Comparison of ENCODE assay signal across 8 cellular contexts in the genomic region with DNA sequence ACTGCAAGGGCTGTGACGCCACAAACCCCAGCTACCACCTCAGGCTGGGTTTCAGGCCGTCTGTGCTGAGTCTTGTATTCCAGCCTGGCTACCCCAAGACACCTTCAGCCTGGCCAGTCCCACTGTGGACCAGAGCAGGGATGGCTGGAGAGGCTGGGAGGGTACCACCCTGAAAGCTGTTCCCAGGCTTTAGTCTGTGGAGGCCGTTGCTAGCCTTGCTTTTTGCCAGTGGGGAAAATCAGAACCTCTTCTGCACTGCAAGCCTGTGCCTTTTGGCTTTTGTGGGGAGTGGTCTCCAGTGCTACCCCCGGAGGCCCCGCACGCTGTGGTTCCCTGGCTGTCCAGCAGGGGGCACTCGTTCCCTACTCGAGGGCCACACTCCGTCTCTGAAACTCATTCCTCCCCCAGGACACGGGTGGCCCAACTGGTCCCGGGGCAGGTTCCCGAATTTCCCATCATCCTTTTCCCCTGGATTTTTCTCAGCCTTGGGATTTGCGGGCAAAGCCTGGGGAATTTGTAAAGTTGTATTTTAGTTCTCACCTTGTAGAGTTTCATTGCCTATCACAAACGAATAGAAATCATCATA.
DNase-seq lines count a peak whose midpoint lies in the region; ATAC-seq, FAIRE-seq and TF ChIP-seq lines count a peak whose summit lies in the region.

No MANE protein-coding gene starts in this region.

- H3K4me3 ChIP-seq in WI38 (ENCODE audit: low read depth, low read length) (no peak overlapping the region), small intestine (ENCODE audit: low read depth in 1 of 2, low read length in 2 of 2) (no peak overlapping the region)

- TF ChIP-seq CTCF in 22Rv1 (IDR thresholded peaks at IDR 0.05) (peak; percentile 95), WI38 (IDR thresholded peaks at IDR 0.05; ENCODE audit: low read depth, low read length) (peak; percentile 96)

- DNase-seq in GM12891 (ENCODE audit: insufficient read length, low spot score): peak; percentile 46
- DNase-seq in pons (ENCODE audit: low spot score): peak; percentile 56
- no peak for DNase-seq in small intestine

- ATAC-seq in esophagus mucosa (peak; percentile 70), GM18520 (IDR thresholded peaks at IDR 0.05; ENCODE audit: unreplicated experiment) (no peak), GM19035 (IDR thresholded peaks at IDR 0.05; ENCODE audit: unreplicated experiment) (no peak)

- FAIRE-seq in GM12891 (lab: Jason Lieb, UNC) (no peak), small intestine (lab: Jason Lieb, UNC) (no peak)

- H3K27ac ChIP-seq in 22Rv1 (peak overlapping the region; percentile 63), small intestine (ENCODE audit: low read depth in 1 of 2, low read length in 1 of 2) (no peak overlapping the region)

- no peaks in the 10 kb centered on the region for H3K9me3 ChIP-seq in small intestine (ENCODE audit: control insufficient read depth, low read depth)

- TF ChIP-seq POLR2A in GM12891 (IDR thresholded peaks at IDR 0.05; ENCODE audit: low read depth, low read length): no peak

- WGBS in small intestine, 3 donors: 30 to 34% (median 33%) methylated on average over 14 of the region's 14 CpGs

- peaks cover 0 to 6% of the 10 kb centered on the region in 2 donors for H3K36me3 ChIP-seq in small intestine (ENCODE audit: control insufficient read depth in 2 of 2, insufficient read depth in 2 of 2, low read length in 2 of 2)

- peaks cover 0 to 3% of the 10 kb centered on the region in 2 donors for H3K4me1 ChIP-seq in small intestine (ENCODE audit: control insufficient read depth in 2 of 2, insufficient read depth in 1 of 2, low read depth in 1 of 2, low read length in 1 of 2)

- H3K27me3 ChIP-seq in small intestine (ENCODE audit: control insufficient read depth in 2 of 2, insufficient read depth in 2 of 2, low read length in 2 of 2): no peaks in the 10 kb centered on the region

TF ChIP-seq in GM12891, 5 proteins besides CTCF, POLR2A, EP300 and RAD21:
- TF ChIP-seq POLR2AphosphoS5 (IDR thresholded peaks at IDR 0.05; ENCODE audit: low read depth, low read length): no peak
- TF ChIP-seq SPI1 (IDR thresholded peaks at IDR 0.05; ENCODE audit: low read depth, low read length): no peak
- TF ChIP-seq PAX5 (IDR thresholded peaks at IDR 0.05; ENCODE audit: insufficient read depth, low read length, severe bottlenecking): no peak
- no peak for TF ChIP-seq POU2F2 (IDR thresholded peaks at IDR 0.05; ENCODE audit: low read depth, low read length)
- TF ChIP-seq TAF1 (IDR thresholded peaks at IDR 0.05; ENCODE audit: low read depth, low read length): no peak
